In genomic region chr1:161013591-161014513, GRCh38 we compare ENCODE assay signal across 1 cellular context.
TF ChIP-seq lines count a peak whose summit lies in the region.

No MANE protein-coding gene starts in this region.

TF ChIP-seq in HepG2, 621 proteins besides CTCF, POLR2A, EP300 and RAD21 (continued from another document and continues in another):
- TF ChIP-seq HINFP (CRISPR knock-in tag; IDR thresholded peaks at IDR 0.05; ENCODE audit: low read depth) (0 out of 2 replicates have a peak, but pooled peaks have one; percentile 40), ZNF460 (CRISPR knock-in tag; IDR thresholded peaks at IDR 0.05; ENCODE audit: borderline replicate concordance) (no peak; the same call in 1 of the 2 replicates), BRCA1 (CRISPR knock-in tag; IDR thresholded peaks at IDR 0.05) (peak; percentile 70), REPIN1 (CRISPR knock-in tag; IDR thresholded peaks at IDR 0.05; ENCODE audit: borderline replicate concordance, low read depth) (peak; percentile 75; the same call in 1 of the 2 replicates), HOXA7 (CRISPR knock-in tag; IDR thresholded peaks at IDR 0.05) (no peak), ZNF580 (CRISPR knock-in tag; IDR thresholded peaks at IDR 0.05; ENCODE audit: borderline replicate concordance, low read depth) (no peak; the same call in 1 of the 2 replicates), FOXA1 (IDR thresholded peaks at IDR 0.05) (no peak), FOXA1 (CRISPR knock-in tag; IDR thresholded peaks at IDR 0.05) (peak; percentile 70), REL (CRISPR knock-in tag; conservative IDR thresholded peaks at IDR 0.05) (no peak), XBP1 (CRISPR knock-in tag; IDR thresholded peaks at IDR 0.05) (no peak), ZNF274 (CRISPR knock-in tag; IDR thresholded peaks at IDR 0.05) (peak; percentile 23; the same call in 1 of the 2 replicates), ZNF12 (CRISPR knock-in tag; IDR thresholded peaks at IDR 0.05) (no peak), ZNF276 (CRISPR knock-in tag; IDR thresholded peaks at IDR 0.05; ENCODE audit: low read depth) (peak; percentile 55; the same call in 1 of the 2 replicates), ZNF256 (CRISPR knock-in tag; conservative IDR thresholded peaks at IDR 0.05) (no peak), ZFP36L1 (CRISPR knock-in tag; IDR thresholded peaks at IDR 0.05) (no peak; the same call in 1 of the 2 replicates), ZNF562 (CRISPR knock-in tag; IDR thresholded peaks at IDR 0.05; ENCODE audit: borderline replicate concordance) (no peak), SNAPC2 (CRISPR knock-in tag; IDR thresholded peaks at IDR 0.05) (0 out of 2 replicates have a peak, but pooled peaks have one; percentile 31), SMYD3 (CRISPR knock-in tag; IDR thresholded peaks at IDR 0.05) (peak; percentile 71; the same call in 1 of the 2 replicates), NFKB2 (CRISPR knock-in tag; IDR thresholded peaks at IDR 0.05; ENCODE audit: borderline replicate concordance) (0 out of 2 replicates have a peak, but pooled peaks have one; percentile 51), ZBTB39 (CRISPR knock-in tag; IDR thresholded peaks at IDR 0.05) (no peak; the same call in 1 of the 2 replicates), NFE2 (CRISPR knock-in tag; IDR thresholded peaks at IDR 0.05) (no peak), TSC22D2 (CRISPR knock-in tag; IDR thresholded peaks at IDR 0.05; ENCODE audit: borderline replicate concordance) (peak; percentile 80; the same call in 1 of the 2 replicates), PRDM10 (CRISPR knock-in tag; IDR thresholded peaks at IDR 0.05; ENCODE audit: low read depth) (peak; percentile 88), PAF1 (CRISPR knock-in tag; IDR thresholded peaks at IDR 0.05) (no peak), ZNF574 (CRISPR knock-in tag; IDR thresholded peaks at IDR 0.05) (peak; percentile 87), FOXP4 (CRISPR knock-in tag; IDR thresholded peaks at IDR 0.05) (peak; percentile 94), NR2F1 (CRISPR knock-in tag; IDR thresholded peaks at IDR 0.05) (peak in 1 of 2 experiments; percentile 45; a peak in 1 of 4 replicates), PCBP1 (IDR thresholded peaks at IDR 0.05; ENCODE audit: borderline replicate concordance, low read depth, low read length) (no peak), MED8 (CRISPR knock-in tag; IDR thresholded peaks at IDR 0.05; ENCODE audit: insufficient replicate concordance) (peak; percentile 85), ZNF737 (CRISPR knock-in tag; IDR thresholded peaks at IDR 0.05; ENCODE audit: borderline replicate concordance) (no peak), MTERF4 (CRISPR knock-in tag; IDR thresholded peaks at IDR 0.05) (peak; percentile 77), HIC2 (CRISPR knock-in tag; IDR thresholded peaks at IDR 0.05; ENCODE audit: low read depth) (peak; percentile 79), ZNF674 (CRISPR knock-in tag; IDR thresholded peaks at IDR 0.05; ENCODE audit: low read depth) (no peak), CC2D1A (CRISPR knock-in tag; IDR thresholded peaks at IDR 0.05) (no peak), JUND (CRISPR knock-in tag; IDR thresholded peaks at IDR 0.05) (peak; percentile 94), ZBTB1 (CRISPR knock-in tag; IDR thresholded peaks at IDR 0.05; ENCODE audit: borderline replicate concordance) (peak; percentile 99), ZNF17 (CRISPR knock-in tag; IDR thresholded peaks at IDR 0.05) (no peak), PCBP2 (optimal IDR thresholded peaks at IDR 0.05; ENCODE audit: low read depth, low read length, poor library complexity, severe bottlenecking) (no peak), ZBTB38 (CRISPR knock-in tag; IDR thresholded peaks at IDR 0.05) (peak; percentile 37; the same call in 1 of the 2 replicates)
